In the genomic region with DNA sequence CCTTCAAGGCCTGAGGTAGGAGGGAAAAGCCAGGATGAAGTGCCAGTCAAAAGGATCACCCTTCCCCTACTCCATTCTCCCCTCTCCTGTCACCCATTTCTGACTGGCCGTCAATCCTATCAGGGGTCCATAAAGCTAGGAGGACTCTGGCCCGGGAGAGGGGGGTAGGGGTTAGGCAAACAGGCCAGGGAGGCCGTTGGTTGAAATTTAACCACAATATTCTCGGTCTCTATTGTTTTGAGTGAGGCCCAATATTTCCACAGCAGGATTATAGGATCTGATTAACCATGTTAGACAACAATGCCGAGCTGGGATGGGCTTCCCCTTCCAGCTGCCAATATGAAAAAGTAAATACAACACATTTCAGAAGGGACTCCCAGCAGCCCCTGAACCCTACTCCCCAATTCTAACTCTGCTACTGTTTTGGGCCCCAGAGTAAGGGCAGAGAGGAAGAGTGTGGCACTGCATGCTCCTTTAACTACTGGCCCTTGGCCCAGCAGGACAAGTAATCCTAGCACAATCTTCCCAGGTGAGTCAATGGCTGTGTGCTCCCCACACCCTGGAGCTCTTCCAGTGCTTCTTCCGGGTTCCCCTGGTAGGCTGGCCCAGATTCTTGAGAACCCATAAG, we compare ENCODE assay signal across 22 cellular contexts. TPM values are rescaled to one million over a fixed set of nuclear protein-coding genes. Genes with fewer than 3 reads are reported as not detected.
A peak's percentile ranks its signal among the peaks of the same experiment; 100 is the strongest.
DNase-seq lines count a peak whose midpoint lies in the region; ATAC-seq and TF ChIP-seq lines count a peak whose summit lies in the region.
"Had no signal": no experiment of that assay in that cellular context is flagged by ENCODE, and none has a peak within 500 bp of the region (broad histone marks: within the 10 kb centered on the region; RNA-seq: fewer than 3 reads in every experiment).

No MANE protein-coding gene starts in this region.

- H3K4ac ChIP-seq in neuronal stem cell (ENCODE audit: low read length) = no peak overlapping the region

- BruUV-seq in PC-3 (replicated peaks; lab: Mats Ljungman, UMichigan) = no TSS peak

- peaks cover 5% of the 10 kb centered on the region for H3K36me3 Mint-ChIP-seq in activated CD4-positive, alpha-beta T cell treated with anti-CD3 and anti-CD28 coated beads, Interleukin-2, amount 10 ng/mL, durations not matched to agents 24 days and 14 days (ENCODE audit: low read depth)

- no peak overlapping the region for H2BK5ac ChIP-seq in neuronal stem cell (ENCODE audit: low read length)

- CTCF ChIA-PET in PC-3 (lab: Charles Lee) = interaction anchor here (0.8 to 1.4 kb wide), 5 partner anchors 13 to 83 kb away, joined by 3 to 6 read pairs (median 4); no protein-coding TSS in a partner anchor

- no peaks in the 10 kb centered on the region for H3F3A ChIP-seq in PC-3 (ENCODE audit: low read length, unreplicated experiment)

- H3K9me2 ChIP-seq in PC-3 (replicated peaks; ENCODE audit: low read length) = no peaks in the 10 kb centered on the region

- H4K8ac ChIP-seq in neuronal stem cell (ENCODE audit: low read depth, low read length) = no peak overlapping the region

- H4K20me1 ChIP-seq in PC-3 (ENCODE audit: low read length) = no peaks in the 10 kb centered on the region
- H4K20me1 ChIP-seq: BLaER1 had no signal

- H3K27me3 ChIP-seq in PC-3 (ENCODE audit: low read length) (no peaks in the 10 kb centered on the region), foreskin keratinocyte (peaks cover 4% of the 10 kb centered on the region), neuronal stem cell (ENCODE audit: control insufficient read depth in 3 of 3, insufficient read depth in 3 of 3, low read depth in 1 of 3, low read length in 3 of 3) (no peaks in the 10 kb centered on the region), ascending aorta (no peaks in the 10 kb centered on the region)
- H3K27me3 ChIP-seq: BLaER1, neural progenitor cell had no signal

- no peak overlapping the region for H4K91ac ChIP-seq in neuronal stem cell (ENCODE audit: low read depth, low read length, poor library complexity)

- peaks cover 16% of the 10 kb centered on the region for H3K4me1 ChIP-seq in PC-3 (ENCODE audit: insufficient read depth, low read length)
- no peaks in the 10 kb centered on the region for H3K4me1 ChIP-seq in foreskin keratinocyte
- peaks cover 0 to 3% of the 10 kb centered on the region in 2 donors for H3K4me1 ChIP-seq in neuronal stem cell (ENCODE audit: control insufficient read depth in 2 of 2, insufficient read depth in 1 of 2, low read depth in 1 of 2, low read length in 2 of 2)
- H3K4me1 ChIP-seq in ascending aorta = no peaks in the 10 kb centered on the region
- H3K4me1 ChIP-seq: BLaER1, neural progenitor cell had no signal

- no peak overlapping the region for H2BK12ac ChIP-seq in neuronal stem cell (ENCODE audit: low read length)

- H3K4me2 ChIP-seq in PC-3 (ENCODE audit: low read length) (peak overlapping the region; percentile 40), neuronal stem cell (ENCODE audit: insufficient read depth, low read length, poor library complexity, severe bottlenecking) (no peak overlapping the region)
- H3K4me2 ChIP-seq: BLaER1, neural progenitor cell had no signal

- H2AFZ ChIP-seq in PC-3 (ENCODE audit: low read length) (0 out of 2 replicates have a peak overlapping the region, but pooled peaks have one; percentile 19), neuronal stem cell (ENCODE audit: low read length) (no peak overlapping the region)
- H2AFZ ChIP-seq: neural progenitor cell had no signal

- peak overlapping the region; percentile 36 for H3K27ac ChIP-seq in PC-3 (ENCODE audit: low read length)
- no peak overlapping the region for H3K27ac ChIP-seq in foreskin keratinocyte
- no peak overlapping the region for H3K27ac ChIP-seq in neuronal stem cell (replicated peaks; ENCODE audit: low read length)
- H3K27ac ChIP-seq in ascending aorta = no peak overlapping the region
- H3K27ac ChIP-seq: BLaER1, neural progenitor cell had no signal

- H3K36me3 ChIP-seq in PC-3 (ENCODE audit: low read depth, low read length) (no peaks in the 10 kb centered on the region), neuronal stem cell (replicated peaks in 1 of 2; ENCODE audit: control insufficient read depth in 2 of 2, insufficient read depth in 2 of 2, low read length in 2 of 2) (peaks cover 2 to 17% of the 10 kb centered on the region in 2 donors), ascending aorta (peaks cover 0 to 17% of the 10 kb centered on the region in 2 donors)
- H3K36me3 ChIP-seq: neural progenitor cell had no signal

- DNase-seq in GM13976 (ENCODE audit: low spot score) (peak; percentile 3), PC-3 (peak; percentile 78), foreskin keratinocyte (peak; percentile 29 to 55), renal cortical epithelial cell (ENCODE audit: low read depth) (peak; percentile 33), neuronal stem cell (ENCODE audit: low spot score) (no peak), ascending aorta (ENCODE audit: low spot score in 2 of 2) (no peak)
- DNase-seq in activated CD4-positive, alpha-beta T cell treated with anti-CD3 and anti-CD28 coated beads, Interleukin-2, amount 10 ng/mL, durations not matched to agents 24 days and 14 days = no peak
- DNase-seq: activated naive CD4-positive, alpha-beta T cell treated with anti-CD3 and anti-CD28 coated beads, Interleukin-2, amount 50 U/mL, for 16 hours; DMS79 treated with DMSO at 0.1 percent for 48 hours; effector CD8-positive, alpha-beta T cell; foreskin melanocyte; NCI-H1105 treated with DMSO at 0.1 percent for 48 hours; NCI-H82; right cardiac atrium; T-helper 1 cell had no signal

- intact Hi-C loops in PC-3 (cut with micrococcal nuclease) = loop anchor here (5.0 kb wide), 2 partner anchors 46 to 71 kb away; no protein-coding TSS in a partner anchor
- intact Hi-C loops in activated CD4-positive, alpha-beta T cell treated with anti-CD3 and anti-CD28 coated beads, Interleukin-2, amount 10 ng/mL, durations not matched to agents 24 days and 14 days (cut with micrococcal nuclease) = no loop called here
- intact Hi-C loops in ascending aorta (cut with DNase I) = no loop called here

- no peak overlapping the region for H3K4me3 Mint-ChIP-seq in activated CD4-positive, alpha-beta T cell treated with anti-CD3 and anti-CD28 coated beads, Interleukin-2, amount 10 ng/mL, durations not matched to agents 24 days and 14 days
- H3K4me3 Mint-ChIP-seq: memory B cell, neural progenitor cell had no signal

- H3K23ac ChIP-seq in neuronal stem cell (ENCODE audit: low read depth, low read length, poor library complexity) = no peak overlapping the region

- no peaks in the 10 kb centered on the region for H3K79me1 ChIP-seq in neuronal stem cell (ENCODE audit: low read depth, low read length)

- no CpG with 5 or more reads among the region's 6 CpGs for WGBS in neuronal stem cell (ENCODE audit: extremely low coverage in 2 of 2, insufficient read length in 2 of 2, insufficient replicate concordance in 1 of 2), 2 donors

- no peak overlapping the region for H3K9ac ChIP-seq in PC-3 (ENCODE audit: low read length)
- no peak overlapping the region for H3K9ac ChIP-seq in neuronal stem cell (ENCODE audit: low read depth, low read length, poor library complexity)
- H3K9ac ChIP-seq: BLaER1, neural progenitor cell had no signal

- H3K14ac ChIP-seq in neuronal stem cell (ENCODE audit: low read length) = no peak overlapping the region

- H3K9me3 Mint-ChIP-seq in activated CD4-positive, alpha-beta T cell treated with anti-CD3 and anti-CD28 coated beads, Interleukin-2, amount 10 ng/mL, durations not matched to agents 24 days and 14 days = no peaks in the 10 kb centered on the region
- H3K9me3 Mint-ChIP-seq: memory B cell, neural progenitor cell had no signal

- H2BK120ac ChIP-seq in neuronal stem cell (ENCODE audit: low read depth, low read length) = no peak overlapping the region

- H3K79me2 ChIP-seq in PC-3 (ENCODE audit: low read length) = no peaks in the 10 kb centered on the region

- no peaks in the 10 kb centered on the region for H3K4me1 Mint-ChIP-seq in activated CD4-positive, alpha-beta T cell treated with anti-CD3 and anti-CD28 coated beads, Interleukin-2, amount 10 ng/mL, durations not matched to agents 24 days and 14 days
- H3K4me1 Mint-ChIP-seq: memory B cell, neural progenitor cell had no signal

- H3K27ac Mint-ChIP-seq in activated CD4-positive, alpha-beta T cell treated with anti-CD3 and anti-CD28 coated beads, Interleukin-2, amount 10 ng/mL, durations not matched to agents 24 days and 14 days = no peak overlapping the region
- H3K27ac Mint-ChIP-seq: memory B cell, neural progenitor cell had no signal

- H3K18ac ChIP-seq in neuronal stem cell (ENCODE audit: low read length) = no peak overlapping the region

- TF ChIP-seq CTCF in GM13976 (IDR thresholded peaks at IDR 0.05; ENCODE audit: borderline replicate concordance, control extremely low read depth, extremely low read depth, insufficient read depth, missing control alignments) = no peak
- TF ChIP-seq CTCF in PC-3 (conservative IDR thresholded peaks at IDR 0.05; ENCODE audit: low read depth, low read length) = no peak
- TF ChIP-seq CTCF in foreskin keratinocyte (conservative IDR thresholded peaks at IDR 0.05) = no peak
- no peak for TF ChIP-seq CTCF in ascending aorta (IDR thresholded peaks at IDR 0.05)

- in situ Hi-C loops in GM13976 (cut with MboI; ENCODE audit: low sequenced_read_pairs, unreplicated experiment) = no loop called here

- no peak overlapping the region for H2BK15ac ChIP-seq in neuronal stem cell (ENCODE audit: low read length)

- POLR2A ChIA-PET in PC-3 (lab: Charles Lee; ENCODE audit: unreplicated experiment) = no interaction called here

- ATAC-seq in PC-3 (peak; percentile 97), foreskin keratinocyte (peak; percentile 50), GM21619 (IDR thresholded peaks at IDR 0.05; ENCODE audit: unreplicated experiment) (no peak)
- ATAC-seq: activated CD4-positive, CD25-positive, alpha-beta regulatory T cell treated with anti-CD3 and anti-CD28 coated beads, Interleukin-2, amount 50 U/mL, for 24 hours; GM12878; right cardiac atrium had no signal

- no peak overlapping the region for H2AK5ac ChIP-seq in neuronal stem cell (ENCODE audit: low read depth, low read length)

- H3K4me3 ChIP-seq in PC-3 (ENCODE audit: low read length) (no peak overlapping the region), neuronal stem cell (ENCODE audit: low read length in 2 of 2) (no peak overlapping the region), ascending aorta (no peak overlapping the region)
- H3K4me3 ChIP-seq: BLaER1, GM12878, neural progenitor cell had no signal

- no peaks in the 10 kb centered on the region for H3K9me3 ChIP-seq in PC-3 (ENCODE audit: low read length)
- no peaks in the 10 kb centered on the region for H3K9me3 ChIP-seq in neuronal stem cell (replicated peaks in 1 of 2; ENCODE audit: control insufficient read depth in 2 of 2, insufficient read depth in 1 of 2, low read depth in 1 of 2, low read length in 2 of 2)
- H3K9me3 ChIP-seq in ascending aorta = no peaks in the 10 kb centered on the region
- H3K9me3 ChIP-seq: BLaER1 had no signal

- H3K27me3 Mint-ChIP-seq in activated CD4-positive, alpha-beta T cell treated with anti-CD3 and anti-CD28 coated beads, Interleukin-2, amount 10 ng/mL, durations not matched to agents 24 days and 14 days = peaks cover 6% of the 10 kb centered on the region
- H3K27me3 Mint-ChIP-seq: memory B cell had no signal

RNA-seq across cellular contexts. Expression of gene IHH, which starts 10.6 kb away (rescaled TPM):
- total RNA-seq in PC-3 (2014; rRNA removed) = 0.07 TPM in 1 of 2 replicates, not detected in the other
- total RNA-seq in foreskin keratinocyte = not detected in 2 replicates
- 0.04 TPM in 1 of 2 replicates, not detected in the other for polyA plus RNA-seq in foreskin keratinocyte
- total RNA-seq in renal cortical epithelial cell = 0.25 TPM in 1 of 2 replicates, not detected in the other
- total RNA-seq in activated CD4-positive, alpha-beta T cell treated with anti-CD3 and anti-CD28 coated beads, Interleukin-2, amount 10 ng/mL, durations not matched to agents 24 days and 14 days = not detected in 2 replicates
- polyA plus RNA-seq in neuronal stem cell (2013, experiment 1 of 2) = not detected
- not detected for polyA plus RNA-seq in neuronal stem cell (2013, experiment 2 of 2)
- total RNA-seq in ascending aorta = not detected
- total RNA-seq: GM12878, H4, right cardiac atrium had no signal

RNA-seq across cellular contexts. Expression of gene CFAP65, which starts 30.0 kb away (rescaled TPM):
- total RNA-seq in PC-3 (2014; rRNA removed) = 0.17 and 0.18 TPM in 2 replicates
- total RNA-seq in foreskin keratinocyte = not detected in 2 replicates
- not detected in 2 replicates for polyA plus RNA-seq in foreskin keratinocyte
- total RNA-seq in renal cortical epithelial cell = 0.65 TPM in 1 of 2 replicates, not detected in the other
- not detected in 2 replicates for total RNA-seq in activated CD4-positive, alpha-beta T cell treated with anti-CD3 and anti-CD28 coated beads, Interleukin-2, amount 10 ng/mL, durations not matched to agents 24 days and 14 days
- 0.26 TPM for polyA plus RNA-seq in neuronal stem cell (2013, experiment 1 of 2)
- polyA plus RNA-seq in neuronal stem cell (2013, experiment 2 of 2) = 0.26 TPM
- not detected for total RNA-seq in ascending aorta
- total RNA-seq: GM12878, right cardiac atrium had no signal
- polyA plus RNA-seq: GM12878, right cardiac atrium had no signal

Comparison
In these comparisons a context has a peak if more than half of its experiments do, and no peak if none do; other contexts are left out.
1. DNase-seq: peak in GM13976 (single experiment), PC-3 (single experiment), foreskin keratinocyte (2 of 2) and renal cortical epithelial cell (single experiment); none in activated CD4-positive, alpha-beta T cell treated with anti-CD3 and anti-CD28 coated beads, Interleukin-2, amount 10 ng/mL, durations not matched to agents 24 days and 14 days (single experiment), neuronal stem cell (single experiment) and ascending aorta (0 of 2).